ENCODE assay signal across 14 cellular contexts in the genomic region with DNA sequence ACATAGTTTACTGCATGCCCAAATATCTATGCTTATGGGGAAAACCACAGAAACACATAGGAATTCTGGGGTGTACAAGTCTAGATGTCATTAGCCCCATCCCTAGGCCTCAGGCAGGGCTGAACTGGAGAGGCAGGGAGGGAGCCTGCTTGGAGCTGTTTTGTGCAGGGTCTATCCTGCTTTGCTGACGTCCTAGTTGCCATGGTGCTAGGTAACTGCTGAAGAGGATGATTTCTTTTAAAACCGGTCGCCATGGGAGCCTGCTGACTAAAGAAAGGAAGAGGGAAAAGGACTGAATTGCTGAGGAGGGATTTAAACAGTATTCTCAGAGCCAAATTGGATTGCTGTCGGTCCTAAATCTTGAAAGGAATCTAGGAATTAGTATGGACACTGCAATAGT. TPM values are rescaled to one million over a fixed set of nuclear protein-coding genes. Genes with fewer than 3 reads are reported as not detected.
DNase-seq lines count a peak whose midpoint lies in the region; ATAC-seq and TF ChIP-seq lines count a peak whose summit lies in the region.
"Had no signal": no experiment of that assay in that cellular context is flagged by ENCODE, and none has a peak within 500 bp of the region (broad histone marks: within the 10 kb centered on the region; RNA-seq: fewer than 3 reads in every experiment).

No MANE protein-coding gene starts in this region.

- TF ChIP-seq CTCF in prostate gland (IDR thresholded peaks at IDR 0.05) (no peak), natural killer cell (IDR thresholded peaks at IDR 0.05) (no peak)

- H3K4me1 ChIP-seq in prostate gland (replicated peaks): no peaks in the 10 kb centered on the region

- no peaks in the 10 kb centered on the region for H3K4me1 Mint-ChIP-seq in natural killer cell

- whole genome bisulfite sequencing in prostate gland: 50% methylated on average over 4 of the region's 4 CpGs

- peak; percentile 82 for DNase-seq in DMS79 (lab: John Stamatoyannopoulos, UW)
- DNase-seq in NCI-H1417 (lab: John Stamatoyannopoulos, UW): peak; percentile 48 to 92 (median 83)
- DNase-seq in anterior cingulate cortex (lab: John Stamatoyannopoulos, UW): peak in 44 of 58 donors; percentile 12 to 86 (median 51)
- DNase-seq in medulla oblongata (ENCODE audit: extremely low spot score): peak; percentile 68
- DNase-seq in HuH-7 (ENCODE audit: low spot score): no peak
- DNase-seq in prostate gland (ENCODE audit: low spot score): no peak
- no peak for DNase-seq in natural killer cell
- DNase-seq in central memory CD4-positive, alpha-beta T cell: no peak
- DNase-seq: activated effector memory CD4-positive, alpha-beta T cell treated with anti-CD3 and anti-CD28 coated beads, Interleukin-2, amount 50 U/mL, for 16 hours; BE2C; stimulated activated naive CD8-positive, alpha-beta T cell treated with anti-CD3 and anti-CD28 coated beads, Interleukin-15, amount 100 ng/mL, for 72 hours had no signal

- TF ChIP-seq POLR2A in prostate gland (IDR thresholded peaks at IDR 0.05): no peak

- intact Hi-C loops in prostate gland (cut with DNase I): no loop called here
- intact Hi-C loops in natural killer cell (cut with micrococcal nuclease): no loop called here

- no peak overlapping the region for H3K27ac ChIP-seq in prostate gland
- H3K27ac ChIP-seq: cardiac muscle cell had no signal

- no peak overlapping the region for H3K27ac Mint-ChIP-seq in natural killer cell
- H3K27ac Mint-ChIP-seq: mesothelial cell of epicardium; stimulated activated naive CD8-positive, alpha-beta T cell treated with anti-CD3 and anti-CD28 coated beads, Interleukin-15, amount 100 ng/mL, for 72 hours had no signal

- no peaks in the 10 kb centered on the region for H3K36me3 Mint-ChIP-seq in natural killer cell
- H3K36me3 Mint-ChIP-seq: mesothelial cell of epicardium had no signal

- peaks cover 4% of the 10 kb centered on the region for H3K27me3 ChIP-seq in prostate gland (replicated peaks; ENCODE audit: insufficient read depth)
- H3K27me3 ChIP-seq: BE2C, cardiac muscle cell, MG63 had no signal

- no peak overlapping the region for H3K4me3 Mint-ChIP-seq in natural killer cell
- H3K4me3 Mint-ChIP-seq: mesothelial cell of epicardium; stimulated activated naive CD8-positive, alpha-beta T cell treated with anti-CD3 and anti-CD28 coated beads, Interleukin-15, amount 100 ng/mL, for 72 hours had no signal

- no peak for ATAC-seq in natural killer cell
- ATAC-seq: stimulated activated naive CD8-positive, alpha-beta T cell treated with anti-CD3 and anti-CD28 coated beads, Interleukin-15, amount 100 ng/mL, for 72 hours had no signal

- H3K27me3 Mint-ChIP-seq in natural killer cell (ENCODE audit: low read depth in 2 of 2): peaks cover 0 to 6% of the 10 kb centered on the region in 2 donors
- H3K27me3 Mint-ChIP-seq: stimulated activated naive CD8-positive, alpha-beta T cell treated with anti-CD3 and anti-CD28 coated beads, Interleukin-15, amount 100 ng/mL, for 72 hours had no signal

- no peak overlapping the region for H3K4me3 ChIP-seq in prostate gland
- H3K4me3 ChIP-seq: MG63 had no signal

- H3K9me3 ChIP-seq in prostate gland: no peaks in the 10 kb centered on the region
- H3K9me3 ChIP-seq: BE2C, MG63 had no signal

- no peaks in the 10 kb centered on the region for H3K9me3 Mint-ChIP-seq in natural killer cell
- H3K9me3 Mint-ChIP-seq: mesothelial cell of epicardium; stimulated activated naive CD8-positive, alpha-beta T cell treated with anti-CD3 and anti-CD28 coated beads, Interleukin-15, amount 100 ng/mL, for 72 hours had no signal

- H3K36me3 ChIP-seq in prostate gland: no peaks in the 10 kb centered on the region
- H3K36me3 ChIP-seq: BE2C, cardiac muscle cell, MG63 had no signal

RNA-seq across cellular contexts. Expression of gene GPR19, which starts 10.7 kb away (rescaled TPM):
- not detected for total RNA-seq in prostate gland
- 1 to 10 TPM in 2 of 3 donors, under 1 TPM in 1; 0.45 to 2.6 (median 2.2) TPM for total RNA-seq in natural killer cell

RNA-seq across cellular contexts. Expression of gene CDKN1B, which starts 31.9 kb away (rescaled TPM):
- total RNA-seq in prostate gland: 100 to 1,000 TPM in 1 of 2 donors, 10 to 100 TPM in 1; 73.5 to 110 TPM
- 100 to 1,000 TPM; 119 to 207 (median 130) TPM for total RNA-seq in natural killer cell

Comparison
In these comparisons a context has a peak if more than half of its experiments do, and no peak if none do; other contexts are left out.
1. DNase-seq: peak in DMS79 (single experiment), NCI-H1417 (3 of 3), anterior cingulate cortex (44 of 58) and medulla oblongata (single experiment); none in HuH-7 (single experiment), prostate gland (single experiment), natural killer cell (single experiment) and central memory CD4-positive, alpha-beta T cell (single experiment).